ENCODE assay signal across 15 cellular contexts in genomic region chr6:28738396-28738765, GRCh38.
A peak's percentile ranks its signal among the peaks of the same experiment; 100 is the strongest.
DNase-seq lines count a peak whose midpoint lies in the region; ATAC-seq and TF ChIP-seq lines count a peak whose summit lies in the region.
"Had no signal": no experiment of that assay in that cellular context is flagged by ENCODE, and none has a peak within 500 bp of the region (broad histone marks: within the 10 kb centered on the region; RNA-seq: fewer than 3 reads in every experiment).

No MANE protein-coding gene starts in this region.

- ATAC-seq in CD4-positive, CD25-positive, alpha-beta regulatory T cell (ENCODE audit: low read depth in 2 of 2) = no peak
- no peak for ATAC-seq in T-helper 17 cell
- ATAC-seq in HG02763 (IDR thresholded peaks at IDR 0.05; ENCODE audit: unreplicated experiment) = no peak
- ATAC-seq: left ventricle myocardium superior, natural killer cell had no signal

- H3K9me3 Mint-ChIP-seq in CD4-positive, CD25-positive, alpha-beta regulatory T cell = peaks cover 0 to 40% (median 15%) of the 10 kb centered on the region in 7 donors

- no peak for DNase-seq in CD4-positive, CD25-positive, alpha-beta regulatory T cell
- no peak for DNase-seq in T-helper 17 cell
- DNase-seq in iPS DF 6.9 (ENCODE audit: low read depth, low spot score) = no peak
- no peak for DNase-seq in NCI-H187 treated with DMSO at 0.1 percent for 48 hours (lab: John Stamatoyannopoulos, UW)
- DNase-seq in GM03348 (ENCODE audit: low spot score) = no peak
- DNase-seq in suprapubic skin (ENCODE audit: low spot score in 2 of 2) = no peak
- DNase-seq: amniotic stem cell, head of caudate nucleus, left ventricle myocardium superior, natural killer cell, SJCRH30, transverse colon had no signal

- no peak for TF ChIP-seq EP300 in suprapubic skin (IDR thresholded peaks at IDR 0.05)

- no peak for TF ChIP-seq CTCF in suprapubic skin (IDR thresholded peaks at IDR 0.05)

- H3K27ac Mint-ChIP-seq in CD4-positive, CD25-positive, alpha-beta regulatory T cell = no peak overlapping the region
- H3K27ac Mint-ChIP-seq in T-helper 17 cell = peak overlapping the region; percentile 12
- H3K27ac Mint-ChIP-seq: natural killer cell had no signal

- WGBS in iPS DF 6.9 (ENCODE audit: insufficient coverage, insufficient read length) = no CpG with 5 or more reads among the region's 16 CpGs
- 7% methylated on average over 16 of the region's 16 CpGs for WGBS in suprapubic skin

- H3K4me3 Mint-ChIP-seq in CD4-positive, CD25-positive, alpha-beta regulatory T cell = peak overlapping the region in 3 of 4 donors; percentile 29 to 60 (median 36)
- no peak overlapping the region for H3K4me3 Mint-ChIP-seq in T-helper 17 cell
- H3K4me3 Mint-ChIP-seq: natural killer cell had no signal

- no peaks in the 10 kb centered on the region for H3K4me1 ChIP-seq in CD4-positive, CD25-positive, alpha-beta regulatory T cell (ENCODE audit: control insufficient read depth, insufficient read depth, low read length, poor library complexity, severe bottlenecking)
- peaks cover 4% of the 10 kb centered on the region; the same call in 1 of the 2 replicates for H3K4me1 ChIP-seq in ES-I3 (ENCODE audit: insufficient read depth, low read length)
- no peaks in the 10 kb centered on the region for H3K4me1 ChIP-seq in iPS DF 6.9 (ENCODE audit: control insufficient read depth, insufficient read depth, low read length)
- H3K4me1 ChIP-seq in suprapubic skin = no peaks in the 10 kb centered on the region
- H3K4me1 ChIP-seq: SJCRH30, transverse colon had no signal

- H3K9me3 ChIP-seq in CD4-positive, CD25-positive, alpha-beta regulatory T cell (ENCODE audit: control insufficient read depth in 2 of 2, low read length in 2 of 2) = peaks cover 23 to 38% of the 10 kb centered on the region in 2 experiments
- H3K9me3 ChIP-seq in ES-I3 (ENCODE audit: control insufficient read depth, insufficient read depth, low read length) (no peaks in the 10 kb centered on the region), T-helper 17 cell (ENCODE audit: control insufficient read depth, low read length, poor library complexity, severe bottlenecking) (peaks cover 2% of the 10 kb centered on the region), iPS DF 6.9 (ENCODE audit: control insufficient read depth, insufficient read depth, low read length) (no peaks in the 10 kb centered on the region), suprapubic skin (no peaks in the 10 kb centered on the region)
- H3K9me3 ChIP-seq: SJCRH30, transverse colon had no signal

- peaks cover 61% of the 10 kb centered on the region for H3K27me3 ChIP-seq in CD4-positive, CD25-positive, alpha-beta regulatory T cell (ENCODE audit: control insufficient read depth, insufficient read depth, low read length)
- H3K27me3 ChIP-seq in iPS DF 6.9 (ENCODE audit: control insufficient read depth, insufficient read depth, low read length) (peaks cover 17% of the 10 kb centered on the region), suprapubic skin (peaks cover 97% of the 10 kb centered on the region)
- H3K27me3 ChIP-seq: SJCRH30 had no signal

- no peaks in the 10 kb centered on the region for H3K36me3 ChIP-seq in CD4-positive, CD25-positive, alpha-beta regulatory T cell (ENCODE audit: control insufficient read depth, insufficient read depth, low read length)
- H3K36me3 ChIP-seq in ES-I3 (ENCODE audit: insufficient read depth, low read length) = no peaks in the 10 kb centered on the region
- H3K36me3 ChIP-seq in iPS DF 6.9 (ENCODE audit: control insufficient read depth, insufficient read depth, low read length) = no peaks in the 10 kb centered on the region
- no peaks in the 10 kb centered on the region for H3K36me3 ChIP-seq in suprapubic skin
- H3K36me3 ChIP-seq: SJCRH30, transverse colon had no signal

- H3K4me1 Mint-ChIP-seq in CD4-positive, CD25-positive, alpha-beta regulatory T cell = peaks cover 2 to 8% (median 4%) of the 10 kb centered on the region in 4 donors
- H3K4me1 Mint-ChIP-seq in T-helper 17 cell = no peaks in the 10 kb centered on the region
- H3K4me1 Mint-ChIP-seq: natural killer cell had no signal

- peaks cover 8% of the 10 kb centered on the region for H3K36me3 Mint-ChIP-seq in CD4-positive, CD25-positive, alpha-beta regulatory T cell
- H3K36me3 Mint-ChIP-seq in T-helper 17 cell (ENCODE audit: low read depth) = peaks cover 2% of the 10 kb centered on the region

- TF ChIP-seq POLR2A in suprapubic skin (IDR thresholded peaks at IDR 0.05) = no peak

- H3K9ac ChIP-seq in ES-I3 (ENCODE audit: low read depth, low read length) = peak overlapping the region; percentile 52; the same call in 1 of the 2 replicates

- peaks cover 82% of the 10 kb centered on the region for H3K27me3 Mint-ChIP-seq in CD4-positive, CD25-positive, alpha-beta regulatory T cell
- peaks cover 58% of the 10 kb centered on the region for H3K27me3 Mint-ChIP-seq in T-helper 17 cell

- no peak overlapping the region for H3K27ac ChIP-seq in CD4-positive, CD25-positive, alpha-beta regulatory T cell (ENCODE audit: insufficient read depth, low read length, poor library complexity, severe bottlenecking)
- H3K27ac ChIP-seq in iPS DF 6.9 (ENCODE audit: low read length) = no peak overlapping the region
- no peak overlapping the region for H3K27ac ChIP-seq in suprapubic skin
- H3K27ac ChIP-seq: C4-2B, SJCRH30, transverse colon had no signal

- no peak overlapping the region for H3K4me3 ChIP-seq in CD4-positive, CD25-positive, alpha-beta regulatory T cell (ENCODE audit: low read depth, low read length)
- H3K4me3 ChIP-seq in iPS DF 6.9 (ENCODE audit: low read length) = peak overlapping the region; percentile 43; the same call in 1 of the 2 replicates
- no peak overlapping the region for H3K4me3 ChIP-seq in suprapubic skin
- H3K4me3 ChIP-seq: SJCRH30, transverse colon had no signal
